In the genomic region with DNA sequence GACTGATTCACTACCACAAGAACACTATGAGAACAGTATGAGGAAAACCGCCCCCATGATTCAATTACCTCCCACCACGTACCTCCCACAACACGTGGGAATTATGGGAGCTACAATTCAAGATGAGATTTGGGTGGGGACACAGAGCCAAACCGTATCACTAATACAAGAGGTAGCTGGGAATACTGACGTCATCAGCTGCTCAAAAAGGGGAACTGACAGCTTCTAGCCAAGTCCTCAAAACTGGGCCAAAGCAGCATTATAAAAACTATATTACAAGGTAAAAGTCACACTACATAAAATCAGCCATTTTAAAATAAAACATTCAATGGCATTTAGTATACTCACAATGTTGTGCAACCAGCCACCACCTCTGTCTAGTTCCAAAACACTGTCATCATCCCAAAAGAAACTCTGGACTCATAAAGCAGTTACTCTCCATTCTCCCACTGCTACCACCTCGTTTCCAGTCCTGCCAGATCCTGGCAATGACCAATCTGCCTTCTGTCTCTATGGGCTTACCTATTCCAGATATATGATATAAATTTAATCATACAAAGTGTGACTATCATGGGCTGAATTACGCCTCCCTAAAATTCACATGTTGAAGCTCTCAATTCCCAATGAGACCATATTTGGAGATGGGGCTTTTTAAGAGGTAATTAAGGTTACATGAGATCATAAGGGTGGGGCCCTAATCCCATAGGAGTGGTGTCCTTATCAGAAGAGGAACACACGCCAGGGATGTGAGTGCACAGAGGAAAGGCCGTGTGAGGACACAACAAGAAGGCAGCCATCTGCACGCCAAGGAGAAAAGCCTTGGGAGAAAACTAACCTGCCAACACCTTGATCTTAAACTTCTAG, we compare ENCODE assay signal across 14 cellular contexts.
"Had no signal": no experiment of that assay in that cellular context is flagged by ENCODE, and none has a peak within 500 bp of the region (broad histone marks: within the 10 kb centered on the region; RNA-seq: fewer than 3 reads in every experiment).

No MANE protein-coding gene starts in this region.

- ATAC-seq: left lung, pancreas had no signal

- H3K36me3 Mint-ChIP-seq: activated naive CD8-positive, alpha-beta T cell treated with anti-CD3 and anti-CD28 coated beads for 36 hours; neural progenitor cell had no signal

- FAIRE-seq: islet of Langerhans, pancreas, urothelium cell line had no signal

- H3K4me1 Mint-ChIP-seq: activated naive CD8-positive, alpha-beta T cell treated with anti-CD3 and anti-CD28 coated beads for 36 hours had no signal

- H3K4me3 Mint-ChIP-seq: activated naive CD8-positive, alpha-beta T cell treated with anti-CD3 and anti-CD28 coated beads for 36 hours; neural progenitor cell had no signal

- H3K27ac Mint-ChIP-seq: activated naive CD8-positive, alpha-beta T cell treated with anti-CD3 and anti-CD28 coated beads for 36 hours; neural progenitor cell had no signal

- H3K9me3 Mint-ChIP-seq: activated naive CD8-positive, alpha-beta T cell treated with anti-CD3 and anti-CD28 coated beads for 36 hours had no signal

- DNase-seq: activated CD4-positive, alpha-beta T cell treated with anti-CD3 and anti-CD28 coated beads, Interleukin-2, amount 50 U/mL, for 4 hours; activated CD4-positive, CD25-positive, alpha-beta regulatory T cell treated with anti-CD3 and anti-CD28 coated beads, Interleukin-2, amount 50 U/mL, for 72 hours; activated gamma-delta T cell treated with Interleukin-2 at 50 U/mL for 16 hours; activated naive CD8-positive, alpha-beta T cell treated with anti-CD3 and anti-CD28 coated beads for 36 hours; activated T-cell treated with anti-CD3 and anti-CD28 coated beads, Interleukin-2, amount 50 U/mL, for 48 hours; aorta; head of caudate nucleus; left lung; pancreas; T-helper 2 cell; thyroid gland had no signal
